Comparison of ENCODE assay signal across 16 cellular contexts in genomic region chr12:122866379-122866778, GRCh38. TPM values are rescaled to one million over a fixed set of nuclear protein-coding genes. Genes with fewer than 3 reads are reported as not detected.
DNase-seq lines count a peak whose midpoint lies in the region; ATAC-seq and TF ChIP-seq lines count a peak whose summit lies in the region.
"Had no signal": no experiment of that assay in that cellular context is flagged by ENCODE, and none has a peak within 500 bp of the region (broad histone marks: within the 10 kb centered on the region; RNA-seq: fewer than 3 reads in every experiment).

No MANE protein-coding gene starts in this region.

- CTCF ChIA-PET in CD4-positive, alpha-beta T cell (lab: Charles Lee): interaction anchor here (1.1 kb wide), 1 partner anchor 86 kb away, joined by 3 read pairs; no protein-coding TSS in a partner anchor

- POLR2A ChIA-PET in CD4-positive, alpha-beta T cell (lab: Charles Lee): no interaction called here

- H3K27ac ChIP-seq in CD4-positive, alpha-beta T cell (ENCODE audit: low read depth, low read length): no peak overlapping the region
- H3K27ac ChIP-seq in angular gyrus (ENCODE audit: low read depth, low read length): peak overlapping the region; percentile 58
- H3K27ac ChIP-seq in neural cell (ENCODE audit: low read length): no peak overlapping the region
- H3K27ac ChIP-seq: VCaP had no signal

- no peak overlapping the region for H3K4me3 ChIP-seq in neural cell (ENCODE audit: low read length)
- H3K4me3 ChIP-seq: smooth muscle cell, upper lobe of left lung had no signal

- no peaks in the 10 kb centered on the region for H4K20me1 ChIP-seq in neural cell (ENCODE audit: insufficient read depth)

- peak overlapping the region; percentile 49 for H3K27ac Mint-ChIP-seq in CD4-positive, alpha-beta T cell
- H3K27ac Mint-ChIP-seq in HFFc6: no peak overlapping the region

- no peaks in the 10 kb centered on the region for H3K9me3 ChIP-seq in CD4-positive, alpha-beta T cell (ENCODE audit: control insufficient read depth, low read length)
- H3K9me3 ChIP-seq in neural cell (ENCODE audit: low read length): no peaks in the 10 kb centered on the region
- H3K9me3 ChIP-seq: upper lobe of left lung had no signal

- no peak for TF ChIP-seq EP300 in neural cell (conservative IDR thresholded peaks at IDR 0.05; ENCODE audit: poor library complexity, severe bottlenecking)

- H3K4me3 Mint-ChIP-seq in CD4-positive, alpha-beta T cell: peak overlapping the region; percentile 56
- no peak overlapping the region for H3K4me3 Mint-ChIP-seq in HFFc6
- H3K4me3 Mint-ChIP-seq: memory B cell had no signal

- H2AFZ ChIP-seq in neural cell (ENCODE audit: low read depth, low read length): no peak overlapping the region

- no peaks in the 10 kb centered on the region for H3K9me2 ChIP-seq in neural cell (ENCODE audit: insufficient read depth, low read length)

- H3K27me3 ChIP-seq in CD4-positive, alpha-beta T cell (ENCODE audit: control insufficient read depth, insufficient read depth, low read length): no peaks in the 10 kb centered on the region
- H3K27me3 ChIP-seq in neural cell (ENCODE audit: insufficient read depth, low read depth, low read length): no peaks in the 10 kb centered on the region
- H3K27me3 ChIP-seq: upper lobe of left lung had no signal

- no peak for TF ChIP-seq CTCF in CD4-positive, alpha-beta T cell (IDR thresholded peaks at IDR 0.05)
- TF ChIP-seq CTCF in neural cell (IDR thresholded peaks at IDR 0.05; ENCODE audit: poor library complexity, severe bottlenecking) (no peak), HFFc6 (IDR thresholded peaks at IDR 0.05) (no peak)

- H3K36me3 Mint-ChIP-seq in CD4-positive, alpha-beta T cell (ENCODE audit: low read depth): peaks cover 84% of the 10 kb centered on the region
- H3K36me3 Mint-ChIP-seq in HFFc6 (ENCODE audit: low read depth): peaks cover 18% of the 10 kb centered on the region

- no peak for ATAC-seq in CD4-positive, alpha-beta T cell (ENCODE audit: poor library complexity)
- ATAC-seq in left cardiac atrium (no peak), GM18858 (IDR thresholded peaks at IDR 0.05; ENCODE audit: unreplicated experiment) (no peak), GM18519 (IDR thresholded peaks at IDR 0.05; ENCODE audit: low FRiP score, unreplicated experiment) (no peak)

- no peak overlapping the region for H3K9ac ChIP-seq in neural cell (ENCODE audit: low read length)

- no peaks in the 10 kb centered on the region for H3K9me3 Mint-ChIP-seq in CD4-positive, alpha-beta T cell
- no peaks in the 10 kb centered on the region for H3K9me3 Mint-ChIP-seq in HFFc6
- H3K9me3 Mint-ChIP-seq: memory B cell had no signal

- peak in 1 of 10 experiments; percentile 2 for DNase-seq in CD4-positive, alpha-beta T cell
- DNase-seq in left cardiac atrium: peak; percentile 30
- no peak for DNase-seq in HFFc6
- DNase-seq in NCI-H345 treated with DMSO at 0.1 percent for 48 hours (lab: John Stamatoyannopoulos, UW; ENCODE audit: unreplicated experiment): no peak
- DNase-seq: activated CD8-positive, alpha-beta memory T cell treated with anti-CD3 and anti-CD28 coated beads for 24 hours; amniotic stem cell; NCI-H1694; NCI-H446 treated with DMSO at 0.1 percent for 48 hours had no signal

- peaks cover 11% of the 10 kb centered on the region for H3K79me2 ChIP-seq in neural cell (replicated peaks; ENCODE audit: insufficient read depth, low read length)

- no peaks in the 10 kb centered on the region for H3K27me3 Mint-ChIP-seq in CD4-positive, alpha-beta T cell
- H3K27me3 Mint-ChIP-seq in HFFc6 (ENCODE audit: insufficient read depth): peaks cover 1% of the 10 kb centered on the region; the same call in 1 of the 2 replicates
- H3K27me3 Mint-ChIP-seq: memory B cell had no signal

- peaks cover 17% of the 10 kb centered on the region for H3K4me1 Mint-ChIP-seq in CD4-positive, alpha-beta T cell (ENCODE audit: low read depth)
- H3K4me1 Mint-ChIP-seq in HFFc6 (ENCODE audit: low read depth): peaks cover 13% of the 10 kb centered on the region

- TF ChIP-seq RAD21 in neural cell (conservative IDR thresholded peaks at IDR 0.05): no peak

- peaks cover 5% of the 10 kb centered on the region for H3F3A ChIP-seq in neural cell (ENCODE audit: insufficient read depth, low read length, poor library complexity, severe bottlenecking)

- intact Hi-C loops in CD4-positive, alpha-beta T cell (cut with DNase I, micrococcal nuclease): loop anchor here in 1 of 2 experiments (5.0 kb wide), 1 partner anchor 36 kb away; no protein-coding TSS in a partner anchor
- intact Hi-C loops in left cardiac atrium (cut with DNase I): no loop called here

- no peak overlapping the region for H3K4me2 ChIP-seq in neural cell (ENCODE audit: low read length)
- H3K4me2 ChIP-seq: smooth muscle cell had no signal

- no peaks in the 10 kb centered on the region for H3K36me3 ChIP-seq in neural cell (ENCODE audit: insufficient read depth, low read length)

TF ChIP-seq in neural cell, 6 proteins besides CTCF, POLR2A, EP300 and RAD21:
- TF ChIP-seq SMC3 (conservative IDR thresholded peaks at IDR 0.05; ENCODE audit: poor library complexity) (no peak), POLR2AphosphoS5 (IDR thresholded peaks at IDR 0.05) (peak; percentile 21)

RNA-seq across cellular contexts. Expression of gene VPS37B, which starts 29.5 kb away (rescaled TPM):
- 100 to 1,000 TPM in 1 of 2 experiments, 10 to 100 TPM in 1; 97.7 to 104 TPM for total RNA-seq in CD4-positive, alpha-beta T cell
- total RNA-seq in left cardiac atrium: 10 to 100 TPM; 20.5 to 22.7 TPM
- 30.2 and 36.7 TPM in 2 replicates for polyA plus RNA-seq in neural cell
- 44.3 and 46.3 TPM in 2 replicates for polyA minus RNA-seq in neural cell
- total RNA-seq in HFFc6 (2021; fragmentation: NEBNext Ultra II Directional; extraction: Animal tissue kit (Norgen Biotek cat#: 25700)): 10 to 100 TPM; 26.4 to 33.1 (median 28.1) TPM

RNA-seq across cellular contexts. Expression of gene HIP1R, which starts 31.1 kb away (rescaled TPM):
- 100 to 1,000 TPM; 184 to 185 TPM for total RNA-seq in CD4-positive, alpha-beta T cell
- total RNA-seq in left cardiac atrium: 10 to 100 TPM; 24.9 to 38.9 TPM
- 270 and 297 TPM in 2 replicates for polyA plus RNA-seq in neural cell
- polyA minus RNA-seq in neural cell: 112 and 136 TPM in 2 replicates
- total RNA-seq in HFFc6 (2021; fragmentation: NEBNext Ultra II Directional; extraction: Animal tissue kit (Norgen Biotek cat#: 25700)): 1 to 10 TPM; 6.7 to 9.8 (median 8.4) TPM

Comparison
In these comparisons a context has a peak if more than half of its experiments do, and no peak if none do; other contexts are left out.
1. RNA of gene HIP1R, which starts 31.1 kb away (total RNA-seq): 184 to 185 TPM in CD4-positive, alpha-beta T cell; 24.9 to 38.9 TPM in left cardiac atrium and 6.7 to 9.8 TPM in HFFc6; every median in the first group is over 4 times any median in the second.